ENCODE assay signal across 16 cellular contexts in genomic region chr7:116172353-116172752, GRCh38.
"Had no signal": no experiment of that assay in that cellular context is flagged by ENCODE, and none has a peak within 500 bp of the region (broad histone marks: within the 10 kb centered on the region; RNA-seq: fewer than 3 reads in every experiment).

No MANE protein-coding gene starts in this region.

- H3K36me3 Mint-ChIP-seq: activated naive CD4-positive, alpha-beta T cell treated with anti-CD3 and anti-CD28 coated beads, Interleukin-2, amount 50 U/mL, for 24 hours; immature natural killer cell had no signal

- H3K4me3 ChIP-seq: gastrocnemius medialis, heart left ventricle, lung, neural progenitor cell, ovary had no signal

- H3K9me3 ChIP-seq: gastrocnemius medialis, ovary had no signal

- H3K9me3 Mint-ChIP-seq: activated naive CD4-positive, alpha-beta T cell treated with anti-CD3 and anti-CD28 coated beads, Interleukin-2, amount 50 U/mL, for 24 hours; immature natural killer cell; stimulated activated naive CD8-positive, alpha-beta T cell treated with anti-CD3 and anti-CD28 coated beads, Interleukin-15, amount 100 ng/mL, for 72 hours had no signal

- H3K4me1 ChIP-seq: gastrocnemius medialis had no signal

- H3K27ac ChIP-seq: gastrocnemius medialis, heart left ventricle, neural progenitor cell, ovary, VCaP had no signal

- H3K9ac ChIP-seq: neural progenitor cell had no signal

- H3K4me3 Mint-ChIP-seq: activated CD4-positive, alpha-beta memory T cell treated with anti-CD3 and anti-CD28 coated beads, Interleukin-2, amount 10 ng/mL, durations not matched to agents 7 days and 5 days; activated naive CD4-positive, alpha-beta T cell treated with anti-CD3 and anti-CD28 coated beads, Interleukin-2, amount 50 U/mL, for 24 hours; immature natural killer cell; naive B cell; neural progenitor cell; stimulated activated naive CD8-positive, alpha-beta T cell treated with anti-CD3 and anti-CD28 coated beads, Interleukin-15, amount 100 ng/mL, for 72 hours; type B pancreatic cell had no signal

- H3K27ac Mint-ChIP-seq: activated CD4-positive, alpha-beta memory T cell treated with anti-CD3 and anti-CD28 coated beads, Interleukin-2, amount 10 ng/mL, durations not matched to agents 7 days and 5 days; activated naive CD4-positive, alpha-beta T cell treated with anti-CD3 and anti-CD28 coated beads, Interleukin-2, amount 50 U/mL, for 24 hours; immature natural killer cell; naive B cell; neural progenitor cell; stimulated activated naive CD8-positive, alpha-beta T cell treated with anti-CD3 and anti-CD28 coated beads, Interleukin-15, amount 100 ng/mL, for 72 hours; type B pancreatic cell had no signal

- H3K27me3 ChIP-seq: gastrocnemius medialis, heart left ventricle, neural progenitor cell, ovary had no signal

- H3K36me3 ChIP-seq: gastrocnemius medialis, heart left ventricle, neural progenitor cell, ovary had no signal

- H2AFZ ChIP-seq: neural progenitor cell had no signal

- H3K4me2 ChIP-seq: neural progenitor cell had no signal

- DNase-seq: activated CD4-positive, alpha-beta memory T cell treated with anti-CD3 and anti-CD28 coated beads, Interleukin-2, amount 10 ng/mL, durations not matched to agents 7 days and 5 days; activated effector memory CD4-positive, alpha-beta T cell treated with anti-CD3 and anti-CD28 coated beads, Interleukin-2, amount 50 U/mL, for 16 hours; activated T-cell treated with anti-CD3 and anti-CD28 coated beads, Interleukin-2, amount 50 U/mL, for 48 hours; gastrocnemius medialis; heart left ventricle; left colon; ovary; stimulated activated CD4-positive, alpha-beta T cell treated with anti-CD3 and anti-CD28 coated beads, Interleukin-1b, Interleukin-23, amount 100 ng/mL, for 48 hours; stimulated activated naive CD8-positive, alpha-beta T cell treated with anti-CD3 and anti-CD28 coated beads, Interleukin-15, amount 100 ng/mL, for 72 hours had no signal
